ENCODE assay signal across 1 cellular context in genomic region chr1:183168308-183168707, GRCh38.
TF ChIP-seq lines count a peak whose summit lies in the region.

No MANE protein-coding gene starts in this region.

TF ChIP-seq in IMR-90, 13 proteins besides CTCF, POLR2A, EP300 and RAD21:
- TF ChIP-seq RFX5 (IDR thresholded peaks at IDR 0.05; ENCODE audit: low read depth, low read length) = no peak
- no peak for TF ChIP-seq MXI1 (IDR thresholded peaks at IDR 0.05; ENCODE audit: borderline replicate concordance, low read depth, low read length)
- TF ChIP-seq CEBPB (IDR thresholded peaks at IDR 0.05; ENCODE audit: low read depth, low read length) = no peak
- TF ChIP-seq USF2 (IDR thresholded peaks at IDR 0.05; ENCODE audit: low read depth, low read length) = no peak
- TF ChIP-seq NFE2L2 (IDR thresholded peaks at IDR 0.05; ENCODE audit: low read depth, low read length) = no peak
- TF ChIP-seq CHD1 (IDR thresholded peaks at IDR 0.05; ENCODE audit: low read depth, low read length) = no peak
- TF ChIP-seq MAZ (IDR thresholded peaks at IDR 0.05; ENCODE audit: borderline replicate concordance, low read depth, low read length) = no peak
- TF ChIP-seq SMC3 (IDR thresholded peaks at IDR 0.05; ENCODE audit: low read depth, low read length) = no peak
- TF ChIP-seq BHLHE40 (IDR thresholded peaks at IDR 0.05; ENCODE audit: low read depth, low read length) = no peak
- no peak for TF ChIP-seq MAFK (IDR thresholded peaks at IDR 0.05; ENCODE audit: low read depth, low read length)
- no peak for TF ChIP-seq FOS (IDR thresholded peaks at IDR 0.05; ENCODE audit: low read depth, low read length)
- TF ChIP-seq RCOR1 (IDR thresholded peaks at IDR 0.05; ENCODE audit: insufficient replicate concordance, low read length) = no peak
- TF ChIP-seq ELK1 (IDR thresholded peaks at IDR 0.05; ENCODE audit: borderline replicate concordance, low read depth, low read length) = no peak
TF ChIP-seq in IMR-90: peak in this region for 0.
